11 cellular contexts compared by ENCODE assay signal in the genomic region with DNA sequence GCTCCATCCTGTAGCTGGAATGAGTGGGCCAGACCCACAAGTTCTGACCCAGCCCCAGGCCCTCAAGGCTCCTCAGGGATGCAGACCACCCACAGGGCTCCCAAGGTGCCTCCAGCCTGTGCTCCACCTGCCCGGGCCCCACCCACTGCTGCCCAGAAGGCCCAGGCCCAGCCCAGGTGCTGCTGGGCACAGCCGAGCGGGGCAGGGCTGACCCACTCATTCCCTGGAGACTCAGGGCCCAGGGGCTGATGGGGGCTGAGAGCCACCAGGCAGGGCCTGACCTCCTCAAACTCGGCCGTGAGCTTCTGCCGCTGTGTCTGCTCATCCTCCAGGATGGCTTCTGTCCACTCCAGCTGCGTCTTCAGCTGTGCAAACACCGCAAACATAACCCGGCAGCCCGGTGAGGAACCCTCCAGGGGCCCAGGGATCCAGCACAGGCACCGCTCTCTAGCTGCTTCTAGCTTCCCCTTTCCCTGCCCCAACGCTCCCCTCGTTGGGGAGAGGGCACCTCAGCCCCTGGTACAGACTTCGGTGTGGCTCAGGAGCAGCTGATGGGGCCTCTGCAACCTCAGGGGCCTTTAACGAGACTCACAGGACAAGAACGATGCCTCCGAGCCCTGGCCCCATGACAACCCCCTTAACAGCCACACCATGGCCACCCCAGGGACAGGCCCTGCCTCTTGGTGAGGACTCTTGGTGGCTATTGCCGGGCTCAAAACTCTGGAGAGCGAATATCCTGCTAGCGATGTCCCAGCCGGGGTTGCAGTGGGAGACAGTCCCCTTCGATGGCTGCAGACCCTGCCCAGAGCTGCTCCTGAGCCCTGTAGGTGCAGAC. TPM values are rescaled to one million over a fixed set of nuclear protein-coding genes. Genes with fewer than 3 reads are reported as not detected.
A peak's percentile ranks its signal among the peaks of the same experiment; 100 is the strongest.
DNase-seq lines count a peak whose midpoint lies in the region; ATAC-seq, FAIRE-seq and TF ChIP-seq lines count a peak whose summit lies in the region.
"Had no signal": no experiment of that assay in that cellular context is flagged by ENCODE, and none has a peak within 500 bp of the region (broad histone marks: within the 10 kb centered on the region; RNA-seq: fewer than 3 reads in every experiment).

No MANE protein-coding gene starts in this region.

- no peak for TF ChIP-seq EP300 in GM12878 (IDR thresholded peaks at IDR 0.05; ENCODE audit: borderline replicate concordance in 1 of 2, control insufficient read depth in 1 of 2, low read depth in 2 of 2, low read length in 2 of 2)

- in situ Hi-C loops in GM12878 (cut with MboI): loop anchor here (5.0 kb wide), 1 partner anchor 79 kb away; no protein-coding TSS in a partner anchor

- RAD21 ChIA-PET in GM12878 (lab: Charles Lee; ENCODE audit: unreplicated experiment): no interaction called here

- TF ChIP-seq POLR2A in H54 (IDR thresholded peaks at IDR 0.05; ENCODE audit: low read depth, low read length): no peak
- TF ChIP-seq POLR2A in GM12878 (IDR thresholded peaks at IDR 0.05; ENCODE audit: low read depth, low read length): 0 out of 2 replicates have a peak, but pooled peaks have one; percentile 6
- TF ChIP-seq POLR2A in GM12891 (IDR thresholded peaks at IDR 0.05; ENCODE audit: low read depth, low read length): no peak

- no peak overlapping the region for H2BK120ac ChIP-seq in neuronal stem cell (ENCODE audit: low read depth, low read length)

- FAIRE-seq in H54 (lab: Jason Lieb, UNC) (no peak), GM12878 (lab: Jason Lieb, UNC) (no peak), GM12891 (lab: Jason Lieb, UNC) (no peak)

- H3K27ac ChIP-seq in BLaER1 (peak overlapping the region; percentile 93), GM12878 (ENCODE audit: control insufficient read depth, insufficient read depth) (no peak overlapping the region), neuronal stem cell (replicated peaks; ENCODE audit: low read length) (no peak overlapping the region)
- H3K27ac ChIP-seq: KMS-11 had no signal

- no peak overlapping the region for H3K23ac ChIP-seq in neuronal stem cell (ENCODE audit: low read depth, low read length, poor library complexity)

- H4K8ac ChIP-seq in neuronal stem cell (ENCODE audit: low read depth, low read length): no peak overlapping the region

- H3K4ac ChIP-seq in neuronal stem cell (ENCODE audit: low read length): no peak overlapping the region

- DNase-seq in H54 (ENCODE audit: insufficient read length, low spot score) (peak; percentile 1), GM12878 (ENCODE audit: low read depth, low spot score) (no peak), neuronal stem cell (ENCODE audit: low spot score) (no peak), AG08396 (ENCODE audit: low spot score) (no peak), GM12891 (ENCODE audit: insufficient read length, low spot score) (no peak), HT-29 (ENCODE audit: low spot score) (no peak)
- DNase-seq: Calu3; central memory CD4-positive, alpha-beta T cell had no signal

- H2BK15ac ChIP-seq in neuronal stem cell (ENCODE audit: low read length): no peak overlapping the region

- no peak overlapping the region for H2BK5ac ChIP-seq in neuronal stem cell (ENCODE audit: low read length)

- no peaks in the 10 kb centered on the region for H3K9me3 ChIP-seq in BLaER1
- no peaks in the 10 kb centered on the region for H3K9me3 ChIP-seq in GM12878 (replicated peaks; ENCODE audit: control insufficient read depth, insufficient read depth, low read length)
- H3K9me3 ChIP-seq in neuronal stem cell (replicated peaks in 1 of 2; ENCODE audit: control insufficient read depth in 2 of 2, insufficient read depth in 1 of 2, low read depth in 1 of 2, low read length in 2 of 2): no peaks in the 10 kb centered on the region

- H2AK5ac ChIP-seq in neuronal stem cell (ENCODE audit: low read depth, low read length): no peak overlapping the region

- SMC1A ChIA-PET in GM12878 (lab: Charles Lee; ENCODE audit: uncharacterized antibody, unreplicated experiment): no interaction called here

- H3K36me3 ChIP-seq in BLaER1 (peaks cover 36% of the 10 kb centered on the region), GM12878 (ENCODE audit: control insufficient read depth in 2 of 2, insufficient read depth in 2 of 2, low read length in 1 of 2) (peaks cover 10 to 14% of the 10 kb centered on the region in 2 experiments; a peak in 3 of 4 replicates), neuronal stem cell (replicated peaks in 1 of 2; ENCODE audit: control insufficient read depth in 2 of 2, insufficient read depth in 2 of 2, low read length in 2 of 2) (peaks cover 10 to 15% of the 10 kb centered on the region in 2 donors)

- 59% methylated on average over 21 of the region's 22 CpGs for WGBS in GM12878 (ENCODE audit: insufficient coverage, insufficient replicate concordance, low lambda C conversion rate, missing lambda C conversion rate)
- no CpG with 5 or more reads among the region's 22 CpGs for WGBS in neuronal stem cell (ENCODE audit: extremely low coverage in 2 of 2, insufficient read length in 2 of 2, insufficient replicate concordance in 1 of 2), 2 donors

- H3K4me1 ChIP-seq in BLaER1: peaks cover 98% of the 10 kb centered on the region
- H3K4me1 ChIP-seq in GM12878 (ENCODE audit: control insufficient read depth, insufficient read depth, low read length): no peaks in the 10 kb centered on the region
- H3K4me1 ChIP-seq in neuronal stem cell (ENCODE audit: control insufficient read depth in 2 of 2, insufficient read depth in 1 of 2, low read depth in 1 of 2, low read length in 2 of 2): peaks cover 0 to 3% of the 10 kb centered on the region in 2 donors

- POLR2A ChIA-PET in GM12878 (lab: Charles Lee): interaction anchor here (1.3 kb wide), 1 partner anchor 10 kb away, joined by 4 read pairs; no protein-coding TSS in a partner anchor

- no peak for TF ChIP-seq RAD21 in GM12878 (IDR thresholded peaks at IDR 0.05; ENCODE audit: insufficient read depth, low read depth, low read length)

- no peaks in the 10 kb centered on the region for H3K79me1 ChIP-seq in neuronal stem cell (ENCODE audit: low read depth, low read length)

- H4K91ac ChIP-seq in neuronal stem cell (ENCODE audit: low read depth, low read length, poor library complexity): no peak overlapping the region

- CTCF ChIA-PET in GM12878 (lab: Yijun Ruan, JAX): interaction anchor here (0.6 kb wide), 1 partner anchor 1617 kb away, joined by 3 read pairs; no protein-coding TSS in a partner anchor

- H3K4me2 ChIP-seq in BLaER1 (peak overlapping the region; percentile 97), GM12878 (ENCODE audit: control insufficient read depth, insufficient read depth) (no peak overlapping the region), neuronal stem cell (ENCODE audit: insufficient read depth, low read length, poor library complexity, severe bottlenecking) (no peak overlapping the region)
- H3K4me2 ChIP-seq: KMS-11 had no signal

- H3K79me2 ChIP-seq in GM12878 (ENCODE audit: control insufficient read depth, insufficient read depth, low read length): no peaks in the 10 kb centered on the region

- peak overlapping the region; percentile 24 for H3K18ac ChIP-seq in neuronal stem cell (ENCODE audit: low read length)

- no peak overlapping the region for H2BK12ac ChIP-seq in neuronal stem cell (ENCODE audit: low read length)

- H3K14ac ChIP-seq in neuronal stem cell (ENCODE audit: low read length): no peak overlapping the region

- intact Hi-C loops in GM12878 (cut with micrococcal nuclease; ENCODE audit: unreplicated experiment): loop anchor here (2.0 kb wide), 1 partner anchor 111 kb away; no protein-coding TSS in a partner anchor

- BruUV-seq in GM12878 (replicated peaks; lab: Mats Ljungman, UMichigan): no TSS peak

- H2AFZ ChIP-seq in GM12878 (ENCODE audit: control insufficient read depth, low read depth, low read length) (no peak overlapping the region), neuronal stem cell (ENCODE audit: low read length) (no peak overlapping the region)

- no peak for TF ChIP-seq CTCF in GM12878 (IDR thresholded peaks at IDR 0.05 in 2 of 3, conservative IDR thresholded peaks at IDR 0.05 in 1 of 3; ENCODE audit: control insufficient read depth in 2 of 3, extremely low read depth in 1 of 3, insufficient read depth in 1 of 3, low read depth in 3 of 3, low read length in 3 of 3)

- H3K27me3 ChIP-seq in BLaER1 (no peaks in the 10 kb centered on the region), GM12878 (replicated peaks in 1 of 2; ENCODE audit: control insufficient read depth in 2 of 2, insufficient read depth in 2 of 2, low read length in 1 of 2) (no peaks in the 10 kb centered on the region), neuronal stem cell (ENCODE audit: control insufficient read depth in 3 of 3, insufficient read depth in 3 of 3, low read depth in 1 of 3, low read length in 3 of 3) (no peaks in the 10 kb centered on the region)

- H3K4me3 ChIP-seq in BLaER1 (peak overlapping the region; percentile 65), GM12878 (no peak overlapping the region), neuronal stem cell (ENCODE audit: low read length in 2 of 2) (no peak overlapping the region)

- ATAC-seq in GM12878: no peak
- ATAC-seq in HG02852 (IDR thresholded peaks at IDR 0.05; ENCODE audit: unreplicated experiment): no peak

- peak overlapping the region; percentile 82 for H3K9ac ChIP-seq in BLaER1
- no peak overlapping the region for H3K9ac ChIP-seq in GM12878 (ENCODE audit: control insufficient read depth, insufficient read depth, low read length)
- H3K9ac ChIP-seq in neuronal stem cell (ENCODE audit: low read depth, low read length, poor library complexity): no peak overlapping the region
- H3K9ac ChIP-seq: KMS-11 had no signal

- peaks cover 6% of the 10 kb centered on the region; the same call in 1 of the 2 replicates for H4K20me1 ChIP-seq in BLaER1
- H4K20me1 ChIP-seq in GM12878 (ENCODE audit: control insufficient read depth, insufficient read depth): no peaks in the 10 kb centered on the region

RNA-seq across cellular contexts. Expression of a gene that starts 46.0 kb away (rescaled TPM):
- total RNA-seq in GM12878 (2013; cell fraction: nucleolus; rRNA removed): 5.4 and 6.0 TPM in 2 replicates
- total RNA-seq in GM12878 (2014; rRNA removed) (33.7 and 34.3 TPM in 2 replicates), GM12878 (2014; rRNA removed; fragmentation: Illumina TruSeq; extraction: Trizol) (39.0 and 39.4 TPM in 2 replicates), GM12878 (2021) (40.2 and 42.1 TPM in 2 replicates)
- polyA plus RNA-seq in GM12878 (2011; ENCODE audit: low read depth): 28.9 TPM
- polyA plus RNA-seq in GM12878 (2011; rRNA removed) (26.7 and 32.1 TPM in 2 replicates), GM12878 (2014; fragmentation: Illumina TruSeq; extraction: Trizol) (62.7 and 65.1 TPM in 2 replicates), GM12878 (2014; fragmentation: Nextera tagmentation; extraction: Ambion mirVana) (10 to 100 TPM; 34.8 to 46.6 TPM), GM12878 (2014; rRNA removed) (33.1 and 36.0 TPM in 2 replicates), GM12878 (2016; fragmentation: Nextera tagmentation; extraction: Ambion mirVana) (100 to 1,000 TPM; 128 to 137 TPM)
- 10.6 and 10.8 TPM in 2 replicates for polyA plus RNA-seq in GM12878 (2011; cell fraction: cytosol; rRNA removed)
- polyA plus RNA-seq in GM12878 (2011; cell fraction: nucleus; rRNA removed): 12.5 and 15.6 TPM in 2 replicates
- polyA plus RNA-seq in GM12878 (2012): 54.0 and 59.1 TPM in 2 replicates
- 2.4 and 6.1 TPM in 2 replicates for polyA minus RNA-seq in GM12878 (2011; rRNA and poly(A)+ RNA removed)
- polyA minus RNA-seq in GM12878 (2011; cell fraction: cytosol; rRNA and poly(A)+ RNA removed): 5.3 and 7.2 TPM in 2 replicates
- 1.2 and 2.2 TPM in 2 replicates for polyA minus RNA-seq in GM12878 (2011; cell fraction: nucleus; rRNA and poly(A)+ RNA removed)
- polyA plus RNA-seq in neuronal stem cell (2013, experiment 1 of 2): 252 TPM
- polyA plus RNA-seq in neuronal stem cell (2013, experiment 2 of 2): 243 TPM
- polyA plus RNA-seq in GM12891 (2012; ENCODE audit: low read depth, missing spikeins): 61.6 TPM
- 91.7 and 98.4 TPM in 2 replicates for total RNA-seq in HT-29 (2014; rRNA removed; shearing (Covaris generic))
